In the genomic region with DNA sequence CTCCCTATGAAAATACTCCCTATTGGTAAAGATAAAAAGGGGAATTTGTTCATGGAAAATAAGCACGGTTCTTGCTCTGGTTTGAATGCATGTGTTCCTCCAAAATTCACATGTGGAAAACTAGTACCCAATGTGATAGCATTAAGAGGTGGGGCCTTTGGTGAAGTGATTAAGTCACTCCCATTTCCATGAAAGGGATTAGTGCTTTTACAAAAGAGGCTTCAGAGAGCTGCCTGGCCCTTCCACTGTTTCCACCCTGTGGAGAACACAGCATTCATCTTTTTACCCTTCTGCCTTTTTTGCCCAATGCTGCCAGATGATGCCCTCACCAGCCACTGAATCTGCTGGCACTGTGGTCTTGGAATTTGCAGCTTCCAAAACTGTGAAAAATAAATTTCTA, we compare ENCODE assay signal across 1 cellular context.
TF ChIP-seq lines count a peak whose summit lies in the region.

No MANE protein-coding gene starts in this region.

TF ChIP-seq in WTC11, 78 proteins besides CTCF, POLR2A, EP300 and RAD21 (continued from another document):
- TF ChIP-seq, protein P1, sequence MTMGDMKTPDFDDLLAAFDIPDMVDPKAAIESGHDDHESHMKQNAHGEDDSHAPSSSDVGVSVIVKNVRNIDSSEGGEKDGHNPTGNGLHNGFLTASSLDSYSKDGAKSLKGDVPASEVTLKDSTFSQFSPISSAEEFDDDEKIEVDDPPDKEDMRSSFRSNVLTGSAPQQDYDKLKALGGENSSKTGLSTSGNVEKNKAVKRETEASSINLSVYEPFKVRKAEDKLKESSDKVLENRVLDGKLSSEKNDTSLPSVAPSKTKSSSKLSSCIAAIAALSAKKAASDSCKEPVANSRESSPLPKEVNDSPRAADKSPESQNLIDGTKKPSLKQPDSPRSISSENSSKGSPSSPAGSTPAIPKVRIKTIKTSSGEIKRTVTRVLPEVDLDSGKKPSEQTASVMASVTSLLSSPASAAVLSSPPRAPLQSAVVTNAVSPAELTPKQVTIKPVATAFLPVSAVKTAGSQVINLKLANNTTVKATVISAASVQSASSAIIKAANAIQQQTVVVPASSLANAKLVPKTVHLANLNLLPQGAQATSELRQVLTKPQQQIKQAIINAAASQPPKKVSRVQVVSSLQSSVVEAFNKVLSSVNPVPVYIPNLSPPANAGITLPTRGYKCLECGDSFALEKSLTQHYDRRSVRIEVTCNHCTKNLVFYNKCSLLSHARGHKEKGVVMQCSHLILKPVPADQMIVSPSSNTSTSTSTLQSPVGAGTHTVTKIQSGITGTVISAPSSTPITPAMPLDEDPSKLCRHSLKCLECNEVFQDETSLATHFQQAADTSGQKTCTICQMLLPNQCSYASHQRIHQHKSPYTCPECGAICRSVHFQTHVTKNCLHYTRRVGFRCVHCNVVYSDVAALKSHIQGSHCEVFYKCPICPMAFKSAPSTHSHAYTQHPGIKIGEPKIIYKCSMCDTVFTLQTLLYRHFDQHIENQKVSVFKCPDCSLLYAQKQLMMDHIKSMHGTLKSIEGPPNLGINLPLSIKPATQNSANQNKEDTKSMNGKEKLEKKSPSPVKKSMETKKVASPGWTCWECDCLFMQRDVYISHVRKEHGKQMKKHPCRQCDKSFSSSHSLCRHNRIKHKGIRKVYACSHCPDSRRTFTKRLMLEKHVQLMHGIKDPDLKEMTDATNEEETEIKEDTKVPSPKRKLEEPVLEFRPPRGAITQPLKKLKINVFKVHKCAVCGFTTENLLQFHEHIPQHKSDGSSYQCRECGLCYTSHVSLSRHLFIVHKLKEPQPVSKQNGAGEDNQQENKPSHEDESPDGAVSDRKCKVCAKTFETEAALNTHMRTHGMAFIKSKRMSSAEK (CRISPR knock-in tag; IDR thresholded peaks at IDR 0.05; ENCODE audit: borderline replicate concordance) = no peak
- TF ChIP-seq, protein P2, sequence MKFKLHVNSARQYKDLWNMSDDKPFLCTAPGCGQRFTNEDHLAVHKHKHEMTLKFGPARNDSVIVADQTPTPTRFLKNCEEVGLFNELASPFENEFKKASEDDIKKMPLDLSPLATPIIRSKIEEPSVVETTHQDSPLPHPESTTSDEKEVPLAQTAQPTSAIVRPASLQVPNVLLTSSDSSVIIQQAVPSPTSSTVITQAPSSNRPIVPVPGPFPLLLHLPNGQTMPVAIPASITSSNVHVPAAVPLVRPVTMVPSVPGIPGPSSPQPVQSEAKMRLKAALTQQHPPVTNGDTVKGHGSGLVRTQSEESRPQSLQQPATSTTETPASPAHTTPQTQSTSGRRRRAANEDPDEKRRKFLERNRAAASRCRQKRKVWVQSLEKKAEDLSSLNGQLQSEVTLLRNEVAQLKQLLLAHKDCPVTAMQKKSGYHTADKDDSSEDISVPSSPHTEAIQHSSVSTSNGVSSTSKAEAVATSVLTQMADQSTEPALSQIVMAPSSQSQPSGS (CRISPR knock-in tag; IDR thresholded peaks at IDR 0.05; ENCODE audit: borderline replicate concordance, low read depth) = no peak
- TF ChIP-seq, protein P3, sequence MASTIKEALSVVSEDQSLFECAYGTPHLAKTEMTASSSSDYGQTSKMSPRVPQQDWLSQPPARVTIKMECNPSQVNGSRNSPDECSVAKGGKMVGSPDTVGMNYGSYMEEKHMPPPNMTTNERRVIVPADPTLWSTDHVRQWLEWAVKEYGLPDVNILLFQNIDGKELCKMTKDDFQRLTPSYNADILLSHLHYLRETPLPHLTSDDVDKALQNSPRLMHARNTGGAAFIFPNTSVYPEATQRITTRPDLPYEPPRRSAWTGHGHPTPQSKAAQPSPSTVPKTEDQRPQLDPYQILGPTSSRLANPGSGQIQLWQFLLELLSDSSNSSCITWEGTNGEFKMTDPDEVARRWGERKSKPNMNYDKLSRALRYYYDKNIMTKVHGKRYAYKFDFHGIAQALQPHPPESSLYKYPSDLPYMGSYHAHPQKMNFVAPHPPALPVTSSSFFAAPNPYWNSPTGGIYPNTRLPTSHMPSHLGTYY (CRISPR knock-in tag; IDR thresholded peaks at IDR 0.05) = no peak
- no peak for TF ChIP-seq ATF1 (CRISPR knock-in tag; IDR thresholded peaks at IDR 0.05)
- TF ChIP-seq KAT7 (CRISPR knock-in tag; IDR thresholded peaks at IDR 0.05; ENCODE audit: borderline replicate concordance) = no peak
- TF ChIP-seq MXD4 (CRISPR knock-in tag; IDR thresholded peaks at IDR 0.05; ENCODE audit: borderline replicate concordance) = no peak
- TF ChIP-seq HMGA2 (CRISPR knock-in tag; IDR thresholded peaks at IDR 0.05) = no peak
- TF ChIP-seq SMAD4 (CRISPR knock-in tag; IDR thresholded peaks at IDR 0.05) = no peak
- no peak for TF ChIP-seq NR2C2 (CRISPR knock-in tag; IDR thresholded peaks at IDR 0.05)
- TF ChIP-seq, protein P4, sequence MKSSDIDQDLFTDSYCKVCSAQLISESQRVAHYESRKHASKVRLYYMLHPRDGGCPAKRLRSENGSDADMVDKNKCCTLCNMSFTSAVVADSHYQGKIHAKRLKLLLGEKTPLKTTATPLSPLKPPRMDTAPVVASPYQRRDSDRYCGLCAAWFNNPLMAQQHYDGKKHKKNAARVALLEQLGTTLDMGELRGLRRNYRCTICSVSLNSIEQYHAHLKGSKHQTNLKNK (CRISPR knock-in tag; IDR thresholded peaks at IDR 0.05) = no peak
- TF ChIP-seq NFE2L1 (CRISPR knock-in tag; IDR thresholded peaks at IDR 0.05) = no peak
- TF ChIP-seq ZNF263 (CRISPR knock-in tag; IDR thresholded peaks at IDR 0.05; ENCODE audit: low read depth) = no peak
